Comparison of ENCODE assay signal across 8 cellular contexts in genomic region chr6:148577687-148578488, GRCh38.
A peak's percentile ranks its signal among the peaks of the same experiment; 100 is the strongest.
DNase-seq lines count a peak whose midpoint lies in the region; ATAC-seq and TF ChIP-seq lines count a peak whose summit lies in the region.

No MANE protein-coding gene starts in this region.

- in situ Hi-C loops in transverse colon (cut with MboI; ENCODE audit: low pct_ligation_motif_present in 1 of 4, low pct_unique_long_range_greater_than_20kb in 1 of 4, low sequenced_read_pairs in 3 of 4) = loop anchor here in 3 of 4 donors (10.0 to 25.0 kb wide), 3 partner anchors 367 to 384 kb away; no protein-coding TSS in a partner anchor

- H3K9me3 ChIP-seq in transverse colon = peaks cover 0 to under 1% of the 10 kb centered on the region in 2 donors

- H3K4me1 ChIP-seq in transverse colon = no peaks in the 10 kb centered on the region

- H3K36me3 ChIP-seq in transverse colon = no peaks in the 10 kb centered on the region

- WGBS in transverse colon (ENCODE audit: low coverage in 1 of 2), 2 donors = 0 to 2% methylated on average over 1 to 7 of the region's 7 CpGs

- intact Hi-C loops in transverse colon (cut with DNase I; ENCODE audit: low total_unique reads) = loop anchor here (10.0 kb wide), 2 partner anchors 167 to 367 kb away; partner anchors contain the start of gene UST

- peak; percentile 57 for DNase-seq in COR-L47 (lab: John Stamatoyannopoulos, UW)
- DNase-seq in NCI-H345 (lab: John Stamatoyannopoulos, UW) = peak; percentile 72
- peak; percentile 8 to 15 for DNase-seq in activated CD4-positive, alpha-beta T cell treated with anti-CD3 and anti-CD28 coated beads for 4 hours
- DNase-seq in epidermal melanocyte (ENCODE audit: insufficient read length, low spot score) = peak; percentile 38
- DNase-seq in midbrain (lab: John Stamatoyannopoulos, UW) = peak; percentile 80
- DNase-seq in transverse colon = peak; percentile 64

- no peaks in the 10 kb centered on the region for H3K27me3 ChIP-seq in transverse colon

- no peak for TF ChIP-seq POLR2A in transverse colon (IDR thresholded peaks at IDR 0.05)

- no peak for TF ChIP-seq EP300 in transverse colon (IDR thresholded peaks at IDR 0.05; ENCODE audit: low read depth)

- TF ChIP-seq CTCF in transverse colon (IDR thresholded peaks at IDR 0.05) = peak; percentile 62 to 68 (median 65)

- H3K27ac ChIP-seq in transverse colon = no peak overlapping the region

- no peak overlapping the region for H3K4me3 ChIP-seq in transverse colon

- peak; percentile 99 for ATAC-seq in GM19023 (IDR thresholded peaks at IDR 0.05; ENCODE audit: unreplicated experiment)
- peak; percentile 99 for ATAC-seq in HG03095 (IDR thresholded peaks at IDR 0.05; ENCODE audit: unreplicated experiment)

Comparison
In these comparisons a context has a peak if more than half of its experiments do, and no peak if none do; other contexts are left out.
1. DNase-seq: peak in every context shown above with its lines; median percentile 80 in midbrain; 72 in NCI-H345; 64 in transverse colon; 57 in COR-L47; 38 in epidermal melanocyte; 12 in activated CD4-positive, alpha-beta T cell treated with anti-CD3 and anti-CD28 coated beads for 4 hours.